27 cellular contexts compared by ENCODE assay signal in the genomic region with DNA sequence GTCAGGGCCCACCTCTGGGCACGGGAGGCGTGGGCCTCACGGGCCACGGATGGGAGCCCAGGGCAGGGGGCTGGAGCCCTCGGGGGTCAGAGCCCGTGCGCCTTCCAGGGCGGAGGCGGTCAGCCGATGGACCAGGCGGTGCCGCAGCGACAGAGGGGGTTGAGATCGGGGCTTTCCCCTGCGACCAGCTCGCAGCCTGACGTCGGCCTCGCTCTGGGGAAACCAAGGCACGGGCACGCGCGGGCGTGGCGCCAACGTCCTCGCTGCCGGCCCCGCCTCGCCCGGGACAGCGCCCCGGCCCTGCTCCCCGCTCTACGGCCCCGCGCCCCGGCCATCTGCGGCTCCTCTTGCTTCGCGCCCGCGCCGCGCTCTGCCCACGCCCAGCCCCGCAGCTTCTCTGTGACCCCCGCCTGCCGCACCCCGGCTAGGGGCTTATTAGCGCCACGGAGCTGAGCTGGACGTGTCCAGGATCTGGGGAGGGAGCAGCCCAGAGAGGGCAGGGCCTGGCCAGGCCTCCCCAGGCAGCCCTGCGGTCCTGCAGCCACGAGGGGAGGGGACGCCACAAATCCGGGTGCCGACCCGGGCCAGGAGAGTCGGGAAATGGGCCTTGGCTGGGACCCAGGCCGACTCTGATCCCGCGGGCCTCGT. TPM values are rescaled to one million over a fixed set of nuclear protein-coding genes. Genes with fewer than 3 reads are reported as not detected.
A peak's percentile ranks its signal among the peaks of the same experiment; 100 is the strongest.
DNase-seq lines count a peak whose midpoint lies in the region; ATAC-seq and TF ChIP-seq lines count a peak whose summit lies in the region.
"Had no signal": no experiment of that assay in that cellular context is flagged by ENCODE, and none has a peak within 500 bp of the region (broad histone marks: within the 10 kb centered on the region; RNA-seq: fewer than 3 reads in every experiment).

No MANE protein-coding gene starts in this region.

- H3K4me3 ChIP-seq in mesenchymal stem cell (ENCODE audit: insufficient read depth in 1 of 2, low read depth in 1 of 2, low read length in 2 of 2) (no peak overlapping the region), upper lobe of right lung (no peak overlapping the region), OCI-LY7 (ENCODE audit: low read depth, low read length, poor library complexity, severe bottlenecking) (no peak overlapping the region)
- H3K4me3 ChIP-seq: colonic mucosa, GM12878, GM23248, lung, right lobe of liver had no signal

- peak overlapping the region in 1 of 2 experiments; percentile 84 for H2BK12ac ChIP-seq in mesenchymal stem cell (ENCODE audit: low read length in 2 of 2)

- no peak overlapping the region for H2BK5ac ChIP-seq in mesenchymal stem cell (ENCODE audit: low read depth, low read length, poor library complexity, severe bottlenecking)

- peak overlapping the region; percentile 92 for H4K8ac ChIP-seq in mesenchymal stem cell (ENCODE audit: low read length)

- H3K9ac ChIP-seq in mesenchymal stem cell (ENCODE audit: low read length): no peak overlapping the region
- H3K9ac ChIP-seq: GM23248 had no signal

- WGBS in mesenchymal stem cell: 95% methylated on average over 63 of the region's 64 CpGs

- no peak overlapping the region for H3K4me3 Mint-ChIP-seq in natural killer cell treated with Interleukin-12 subunit alpha and Interleukin-12 subunit beta and Interleukin-15 and Interleukin-18, amount 100 ng/mL, for 72 hours
- H3K4me3 Mint-ChIP-seq in natural killer cell: no peak overlapping the region
- H3K4me3 Mint-ChIP-seq: activated CD8-positive, alpha-beta T cell treated with anti-CD3 and anti-CD28 coated beads for 36 hours; CD4-positive, alpha-beta T cell; neural crest cell; stimulated activated naive B cell treated with anti-CD40 and anti-IgM and Interleukin-4, amounts not matched to agents 10 μg/mL and 1 μg/mL and 100 μg/mL, for 72 hours had no signal

- CTCF ChIA-PET in OCI-LY7 (lab: Charles Lee; ENCODE audit: unreplicated experiment): no interaction called here

- intact Hi-C loops in natural killer cell (cut with micrococcal nuclease): no loop called here
- intact Hi-C loops in upper lobe of right lung (cut with DNase I): no loop called here
- intact Hi-C loops in OCI-LY7 (cut with micrococcal nuclease; ENCODE audit: unreplicated experiment): no loop called here

- H3K27me3 ChIP-seq in mesenchymal stem cell (ENCODE audit: control insufficient read depth in 1 of 2, insufficient read depth in 1 of 2, low read length in 2 of 2) (peaks cover 7 to 51% of the 10 kb centered on the region in 2 experiments), upper lobe of right lung (no peaks in the 10 kb centered on the region)
- H3K27me3 ChIP-seq: colonic mucosa, right lobe of liver had no signal

- no TSS peak for BruUV-seq in OCI-LY7 (replicated peaks; lab: Mats Ljungman, UMichigan)

- H3K9me3 Mint-ChIP-seq in natural killer cell treated with Interleukin-12 subunit alpha and Interleukin-12 subunit beta and Interleukin-15 and Interleukin-18, amount 100 ng/mL, for 72 hours: no peaks in the 10 kb centered on the region
- no peaks in the 10 kb centered on the region for H3K9me3 Mint-ChIP-seq in natural killer cell
- H3K9me3 Mint-ChIP-seq: activated CD8-positive, alpha-beta T cell treated with anti-CD3 and anti-CD28 coated beads for 36 hours; activated naive CD4-positive, alpha-beta T cell treated with anti-CD3 and anti-CD28 coated beads, Interleukin-2, amount 50 U/mL, for 72 hours; activated T-helper 2 cell treated with anti-CD3 and anti-CD28 coated beads, Interferon-gamma antibody, Interleukin-2, Interleukin-4, amounts not matched to agents 10 μg/mL and 5 μg/mL and 100 μg/mL, durations not matched to agents 14 hours and 24 hours and 36 hours; CD4-positive, alpha-beta T cell; neural crest cell had no signal

- ATAC-seq in natural killer cell treated with Interleukin-12 subunit alpha and Interleukin-12 subunit beta and Interleukin-15 and Interleukin-18, amount 100 ng/mL, for 72 hours: peak; percentile 47 to 52
- ATAC-seq in natural killer cell (no peak), upper lobe of right lung (peak; percentile 13)
- ATAC-seq: activated CD8-positive, alpha-beta T cell treated with anti-CD3 and anti-CD28 coated beads for 36 hours; GM12878; stimulated activated naive B cell treated with anti-CD40 and anti-IgM and Interleukin-4, amounts not matched to agents 10 μg/mL and 1 μg/mL and 100 μg/mL, for 72 hours had no signal

- H3K4me1 ChIP-seq in mesenchymal stem cell (ENCODE audit: control insufficient read depth, insufficient read depth, low read depth, low read length) (peaks cover 16% of the 10 kb centered on the region), upper lobe of right lung (peaks cover 8% of the 10 kb centered on the region), OCI-LY7 (ENCODE audit: insufficient read depth, low read length, poor library complexity, severe bottlenecking) (peaks cover 9% of the 10 kb centered on the region)
- H3K4me1 ChIP-seq: colonic mucosa, right lobe of liver had no signal

- H2AFZ ChIP-seq in mesenchymal stem cell (ENCODE audit: low read depth, low read length) (no peak overlapping the region), OCI-LY7 (ENCODE audit: low read length) (no peak overlapping the region)
- H2AFZ ChIP-seq: GM23248 had no signal

- H2AK5ac ChIP-seq in mesenchymal stem cell (ENCODE audit: low read length, severe bottlenecking): peak overlapping the region; percentile 24

- H3K79me2 ChIP-seq in OCI-LY7 (ENCODE audit: insufficient read depth, low read depth, low read length): no peaks in the 10 kb centered on the region

- H3K23ac ChIP-seq in mesenchymal stem cell (ENCODE audit: low read length in 2 of 2): no peak overlapping the region

- no peak overlapping the region for H2BK120ac ChIP-seq in mesenchymal stem cell (ENCODE audit: low read depth, low read length)

- peak overlapping the region; percentile 78 for H4K91ac ChIP-seq in mesenchymal stem cell (ENCODE audit: low read length)

- no peak overlapping the region for H3K27ac Mint-ChIP-seq in natural killer cell treated with Interleukin-12 subunit alpha and Interleukin-12 subunit beta and Interleukin-15 and Interleukin-18, amount 100 ng/mL, for 72 hours
- no peak overlapping the region for H3K27ac Mint-ChIP-seq in natural killer cell
- H3K27ac Mint-ChIP-seq: activated CD8-positive, alpha-beta T cell treated with anti-CD3 and anti-CD28 coated beads for 36 hours; activated naive CD4-positive, alpha-beta T cell treated with anti-CD3 and anti-CD28 coated beads, Interleukin-2, amount 50 U/mL, for 72 hours; activated T-helper 2 cell treated with anti-CD3 and anti-CD28 coated beads, Interferon-gamma antibody, Interleukin-2, Interleukin-4, amounts not matched to agents 10 μg/mL and 5 μg/mL and 100 μg/mL, durations not matched to agents 14 hours and 24 hours and 36 hours; CD4-positive, alpha-beta T cell; stimulated activated naive B cell treated with anti-CD40 and anti-IgM and Interleukin-4, amounts not matched to agents 10 μg/mL and 1 μg/mL and 100 μg/mL, for 72 hours had no signal

- H4K20me1 ChIP-seq in OCI-LY7 (ENCODE audit: insufficient read depth, low read length): no peaks in the 10 kb centered on the region

- H3K9me2 ChIP-seq in OCI-LY7 (ENCODE audit: insufficient read depth, low read length): no peaks in the 10 kb centered on the region

- POLR2A ChIA-PET in OCI-LY7 (lab: Charles Lee): no interaction called here

- no peak overlapping the region for H3K14ac ChIP-seq in mesenchymal stem cell (ENCODE audit: low read length in 2 of 2)

- H3K4ac ChIP-seq in mesenchymal stem cell (ENCODE audit: low read depth in 1 of 2, low read length in 2 of 2): no peak overlapping the region

- peaks cover 0 to 2% of the 10 kb centered on the region in 2 donors for H3K4me1 Mint-ChIP-seq in natural killer cell treated with Interleukin-12 subunit alpha and Interleukin-12 subunit beta and Interleukin-15 and Interleukin-18, amount 100 ng/mL, for 72 hours (ENCODE audit: low read depth in 2 of 2)
- no peaks in the 10 kb centered on the region for H3K4me1 Mint-ChIP-seq in natural killer cell
- H3K4me1 Mint-ChIP-seq: stimulated activated naive B cell treated with anti-CD40 and anti-IgM and Interleukin-4, amounts not matched to agents 10 μg/mL and 1 μg/mL and 100 μg/mL, for 72 hours had no signal

- peaks cover 0 to 3% of the 10 kb centered on the region in 2 experiments for H3K36me3 ChIP-seq in mesenchymal stem cell (ENCODE audit: control insufficient read depth in 1 of 2, insufficient read depth in 2 of 2, low read depth in 1 of 2, low read length in 2 of 2)
- no peaks in the 10 kb centered on the region for H3K36me3 ChIP-seq in upper lobe of right lung
- no peaks in the 10 kb centered on the region for H3K36me3 ChIP-seq in OCI-LY7 (ENCODE audit: insufficient read depth, low read length)
- H3K36me3 ChIP-seq: colonic mucosa, right lobe of liver had no signal

- no peak overlapping the region for H3K27ac ChIP-seq in mesenchymal stem cell (ENCODE audit: low read length, poor library complexity, severe bottlenecking)
- H3K27ac ChIP-seq in upper lobe of right lung: no peak overlapping the region
- H3K27ac ChIP-seq in OCI-LY7 (ENCODE audit: low read depth, low read length, poor library complexity, severe bottlenecking): no peak overlapping the region
- H3K27ac ChIP-seq: colonic mucosa, GM23248, right lobe of liver had no signal

- peaks cover 0 to 5% of the 10 kb centered on the region in 2 donors for H3K27me3 Mint-ChIP-seq in natural killer cell treated with Interleukin-12 subunit alpha and Interleukin-12 subunit beta and Interleukin-15 and Interleukin-18, amount 100 ng/mL, for 72 hours
- H3K27me3 Mint-ChIP-seq in natural killer cell (ENCODE audit: low read depth in 2 of 2): peaks cover 0 to 4% of the 10 kb centered on the region in 2 donors

- TF ChIP-seq CTCF in natural killer cell (IDR thresholded peaks at IDR 0.05) (no peak), upper lobe of right lung (IDR thresholded peaks at IDR 0.05) (no peak), OCI-LY7 (conservative IDR thresholded peaks at IDR 0.05; ENCODE audit: low read length) (no peak)

- no peak overlapping the region for H3K4me2 ChIP-seq in mesenchymal stem cell (ENCODE audit: low read length, poor library complexity, severe bottlenecking)
- no peak overlapping the region for H3K4me2 ChIP-seq in OCI-LY7 (ENCODE audit: low read length)

- no peak overlapping the region for H2BK15ac ChIP-seq in mesenchymal stem cell (ENCODE audit: low read depth, poor library complexity, severe bottlenecking)

- H3K36me3 Mint-ChIP-seq in natural killer cell treated with Interleukin-12 subunit alpha and Interleukin-12 subunit beta and Interleukin-15 and Interleukin-18, amount 100 ng/mL, for 72 hours: no peaks in the 10 kb centered on the region
- no peaks in the 10 kb centered on the region for H3K36me3 Mint-ChIP-seq in natural killer cell
- H3K36me3 Mint-ChIP-seq: activated naive CD4-positive, alpha-beta T cell treated with anti-CD3 and anti-CD28 coated beads, Interleukin-2, amount 50 U/mL, for 72 hours; stimulated activated naive B cell treated with anti-CD40 and anti-IgM and Interleukin-4, amounts not matched to agents 10 μg/mL and 1 μg/mL and 100 μg/mL, for 72 hours had no signal

- H3K9me3 ChIP-seq in mesenchymal stem cell (ENCODE audit: control insufficient read depth, low read length): no peaks in the 10 kb centered on the region
- no peaks in the 10 kb centered on the region for H3K9me3 ChIP-seq in upper lobe of right lung
- H3K9me3 ChIP-seq in OCI-LY7 (ENCODE audit: low read length): no peaks in the 10 kb centered on the region
- H3K9me3 ChIP-seq: colonic mucosa, right lobe of liver had no signal

- peak overlapping the region in 1 of 2 experiments; percentile 93 for H3K18ac ChIP-seq in mesenchymal stem cell (ENCODE audit: low read depth in 1 of 2, low read length in 2 of 2)

- no peak for DNase-seq in natural killer cell treated with Interleukin-12 subunit alpha and Interleukin-12 subunit beta and Interleukin-15 and Interleukin-18, amount 100 ng/mL, for 72 hours (ENCODE audit: low spot score)
- DNase-seq in natural killer cell: no peak
- DNase-seq in mesenchymal stem cell: no peak
- no peak for DNase-seq in upper lobe of right lung
- DNase-seq in NCI-H446 (lab: John Stamatoyannopoulos, UW): no peak
- no peak for DNase-seq in OCI-LY7 (ENCODE audit: low spot score)
- DNase-seq: activated CD8-positive, alpha-beta T cell treated with anti-CD3 and anti-CD28 coated beads for 36 hours; CD4-positive, alpha-beta T cell; colonic mucosa; effector memory CD4-positive, alpha-beta T cell; GM23248; head of caudate nucleus; kidney; NCI-H1417 treated with DMSO at 0.1 percent for 48 hours; NCI-H2081 treated with DMSO at 0.1 percent for 48 hours; NCI-H226; right lobe of liver; stimulated activated CD4-positive, alpha-beta T cell treated with anti-CD3 and anti-CD28 coated beads, Interleukin-4, amount 100 ng/mL, for 4 hours; stimulated activated naive B cell treated with anti-CD40 and anti-IgM and Interleukin-4, amounts not matched to agents 10 μg/mL and 1 μg/mL and 100 μg/mL, for 72 hours; T-helper 2 cell had no signal

- no peaks in the 10 kb centered on the region for H3K79me1 ChIP-seq in mesenchymal stem cell (replicated peaks; ENCODE audit: low read length, poor library complexity, severe bottlenecking)

RNA-seq across cellular contexts. Expression of gene ACTG1, which starts 13.5 kb away (rescaled TPM):
- total RNA-seq in natural killer cell treated with Interleukin-12 subunit alpha and Interleukin-12 subunit beta and Interleukin-15 and Interleukin-18, amount 100 ng/mL, for 72 hours: 1,000 to 10,000 TPM; 4,962 to 5,145 TPM
- total RNA-seq in natural killer cell (1,000 to 10,000 TPM; 1,401 to 1,901 (median 1,735) TPM), upper lobe of right lung (2,193 TPM), OCI-LY7 (2022) (2,459 and 2,894 TPM in 2 replicates)
- 7,126 TPM for polyA plus RNA-seq in mesenchymal stem cell (2013, experiment 1 of 2)
- polyA plus RNA-seq in mesenchymal stem cell (2013, experiment 2 of 2): 6,723 TPM
- total RNA-seq in OCI-LY7 (2014; rRNA removed; shearing (Covaris generic)): 2,245 and 2,707 TPM in 2 replicates

RNA-seq across cellular contexts. Expression of gene FSCN2, which starts 29.1 kb away (rescaled TPM):
- total RNA-seq in natural killer cell treated with Interleukin-12 subunit alpha and Interleukin-12 subunit beta and Interleukin-15 and Interleukin-18, amount 100 ng/mL, for 72 hours: under 1 TPM; 0.21 to 0.64 TPM
- 1 to 10 TPM in 2 of 3 donors, under 1 TPM in 1; 0.26 to 2.6 (median 1.0) TPM for total RNA-seq in natural killer cell
- polyA plus RNA-seq in mesenchymal stem cell (2013, experiment 1 of 2): 0.23 TPM
- 0.15 TPM for polyA plus RNA-seq in mesenchymal stem cell (2013, experiment 2 of 2)
- 3.6 TPM for total RNA-seq in upper lobe of right lung
- 1.3 and 1.6 TPM in 2 replicates for total RNA-seq in OCI-LY7 (2014; rRNA removed; shearing (Covaris generic))
- total RNA-seq in OCI-LY7 (2022): 4.3 and 6.7 TPM in 2 replicates
- total RNA-seq: epithelial cell of proximal tubule, RPMI7951 had no signal

RNA-seq across cellular contexts. Expression of gene FAAP100, which starts 53.1 kb away (rescaled TPM):
- total RNA-seq in natural killer cell treated with Interleukin-12 subunit alpha and Interleukin-12 subunit beta and Interleukin-15 and Interleukin-18, amount 100 ng/mL, for 72 hours: 10 to 100 TPM; 35.5 to 76.6 TPM
- total RNA-seq in natural killer cell (10 to 100 TPM; 31.8 to 34.5 (median 33.1) TPM), upper lobe of right lung (27.3 TPM), OCI-LY7 (2022) (64.4 and 74.2 TPM in 2 replicates)
- 10.1 TPM for polyA plus RNA-seq in mesenchymal stem cell (2013, experiment 1 of 2)
- 10.3 TPM for polyA plus RNA-seq in mesenchymal stem cell (2013, experiment 2 of 2)
- 51.1 and 65.2 TPM in 2 replicates for total RNA-seq in OCI-LY7 (2014; rRNA removed; shearing (Covaris generic))

Comparison
In these comparisons a context has a peak if more than half of its experiments do, and no peak if none do; other contexts are left out.
1. ATAC-seq: peak in natural killer cell treated with Interleukin-12 subunit alpha and Interleukin-12 subunit beta and Interleukin-15 and Interleukin-18, amount 100 ng/mL, for 72 hours (2 of 2) and upper lobe of right lung (single experiment); none in natural killer cell (0 of 3).